1 cellular context compared by ENCODE assay signal in the genomic region with DNA sequence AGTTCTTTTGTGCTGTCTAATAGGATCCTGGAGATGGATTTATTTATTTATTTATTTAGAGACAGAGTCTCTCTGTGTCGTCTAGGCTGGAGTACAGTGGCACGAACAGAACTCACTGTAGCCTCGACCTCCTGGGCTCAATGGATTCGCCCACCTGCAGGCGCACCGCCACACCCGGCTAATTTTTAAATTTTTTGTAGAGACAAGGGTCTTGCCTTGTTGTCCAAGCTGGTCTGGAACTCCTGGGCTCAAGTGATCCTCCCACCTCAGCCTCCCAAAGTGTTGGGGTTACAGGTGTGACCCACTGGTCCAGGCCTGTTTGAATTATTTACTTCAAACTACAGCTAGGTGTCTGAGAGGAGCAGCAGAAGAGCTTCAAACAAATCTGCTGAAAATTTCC.
TF ChIP-seq lines count a peak whose summit lies in the region.

No MANE protein-coding gene starts in this region.

TF ChIP-seq in HepG2, 621 proteins besides CTCF, POLR2A, EP300 and RAD21:
- no peak for TF ChIP-seq GFI1 (CRISPR knock-in tag; IDR thresholded peaks at IDR 0.05; ENCODE audit: borderline replicate concordance)
- TF ChIP-seq RBM39 (IDR thresholded peaks at IDR 0.05; ENCODE audit: low read depth, low read length, poor library complexity, severe bottlenecking), result no peak
- no peak for TF ChIP-seq ZFYVE20 (CRISPR knock-in tag; IDR thresholded peaks at IDR 0.05; ENCODE audit: borderline replicate concordance, low read depth)
- TF ChIP-seq MBD4 (IDR thresholded peaks at IDR 0.05; ENCODE audit: borderline replicate concordance, low read length), result no peak
- no peak for TF ChIP-seq ATF7 (IDR thresholded peaks at IDR 0.05)
- TF ChIP-seq ATF7 (CRISPR knock-in tag; IDR thresholded peaks at IDR 0.05), result no peak
- TF ChIP-seq ARHGAP35 (CRISPR knock-in tag; IDR thresholded peaks at IDR 0.05; ENCODE audit: borderline replicate concordance), result no peak
- TF ChIP-seq, protein P1, sequence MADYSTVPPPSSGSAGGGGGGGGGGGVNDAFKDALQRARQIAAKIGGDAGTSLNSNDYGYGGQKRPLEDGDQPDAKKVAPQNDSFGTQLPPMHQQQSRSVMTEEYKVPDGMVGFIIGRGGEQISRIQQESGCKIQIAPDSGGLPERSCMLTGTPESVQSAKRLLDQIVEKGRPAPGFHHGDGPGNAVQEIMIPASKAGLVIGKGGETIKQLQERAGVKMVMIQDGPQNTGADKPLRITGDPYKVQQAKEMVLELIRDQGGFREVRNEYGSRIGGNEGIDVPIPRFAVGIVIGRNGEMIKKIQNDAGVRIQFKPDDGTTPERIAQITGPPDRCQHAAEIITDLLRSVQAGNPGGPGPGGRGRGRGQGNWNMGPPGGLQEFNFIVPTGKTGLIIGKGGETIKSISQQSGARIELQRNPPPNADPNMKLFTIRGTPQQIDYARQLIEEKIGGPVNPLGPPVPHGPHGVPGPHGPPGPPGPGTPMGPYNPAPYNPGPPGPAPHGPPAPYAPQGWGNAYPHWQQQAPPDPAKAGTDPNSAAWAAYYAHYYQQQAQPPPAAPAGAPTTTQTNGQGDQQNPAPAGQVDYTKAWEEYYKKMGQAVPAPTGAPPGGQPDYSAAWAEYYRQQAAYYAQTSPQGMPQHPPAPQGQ (CRISPR knock-in tag; IDR thresholded peaks at IDR 0.05; ENCODE audit: borderline replicate concordance), result no peak
- TF ChIP-seq FOXK2 (IDR thresholded peaks at IDR 0.05), result no peak
- no peak for TF ChIP-seq HOXD1 (CRISPR knock-in tag; IDR thresholded peaks at IDR 0.05)
- TF ChIP-seq ZNF101 (CRISPR knock-in tag; IDR thresholded peaks at IDR 0.05; ENCODE audit: borderline replicate concordance, low read depth), result no peak
- TF ChIP-seq CHD4 (IDR thresholded peaks at IDR 0.05; ENCODE audit: borderline replicate concordance, low read length), result no peak
- TF ChIP-seq TBL1XR1 (IDR thresholded peaks at IDR 0.05; ENCODE audit: borderline replicate concordance, low read length, partially characterized antibody), result no peak
- no peak for TF ChIP-seq ZNF616 (CRISPR knock-in tag; IDR thresholded peaks at IDR 0.05; ENCODE audit: low read depth)
- no peak for TF ChIP-seq DMTF1 (CRISPR knock-in tag; IDR thresholded peaks at IDR 0.05)
- TF ChIP-seq NFATC3 (CRISPR knock-in tag; IDR thresholded peaks at IDR 0.05), result no peak
